8 cellular contexts compared by ENCODE assay signal in genomic region chr1:11479375-11479979, GRCh38. TPM values are rescaled to one million over a fixed set of nuclear protein-coding genes. Genes with fewer than 3 reads are reported as not detected.
DNase-seq lines count a peak whose midpoint lies in the region; ATAC-seq and TF ChIP-seq lines count a peak whose summit lies in the region.

No MANE protein-coding gene starts in this region.

- no peak for ATAC-seq in T-helper 17 cell
- no peak for ATAC-seq in stimulated activated effector memory CD8-positive, alpha-beta T cell treated with anti-CD3 and anti-CD28 coated beads, Interleukin-12 subunit alpha, Interleukin-12 subunit beta, amount 100 ng/mL, for 72 hours

- peaks cover 7% of the 10 kb centered on the region for H3K4me1 Mint-ChIP-seq in T-helper 17 cell
- peaks cover 13% of the 10 kb centered on the region for H3K4me1 Mint-ChIP-seq in stimulated activated effector memory CD8-positive, alpha-beta T cell treated with anti-CD3 and anti-CD28 coated beads, Interleukin-12 subunit alpha, Interleukin-12 subunit beta, amount 100 ng/mL, for 72 hours

- peaks cover 4 to 16% of the 10 kb centered on the region in 2 donors for H3K4me1 ChIP-seq in thyroid gland

- H3K27ac Mint-ChIP-seq in T-helper 17 cell, result no peak overlapping the region
- H3K27ac Mint-ChIP-seq in stimulated activated effector memory CD8-positive, alpha-beta T cell treated with anti-CD3 and anti-CD28 coated beads, Interleukin-12 subunit alpha, Interleukin-12 subunit beta, amount 100 ng/mL, for 72 hours, result no peak overlapping the region

- TF ChIP-seq POLR2A in thyroid gland (IDR thresholded peaks at IDR 0.05), result no peak

- peaks cover 4% of the 10 kb centered on the region for H3K36me3 Mint-ChIP-seq in T-helper 17 cell (ENCODE audit: low read depth)
- peaks cover 5% of the 10 kb centered on the region for H3K36me3 Mint-ChIP-seq in stimulated activated effector memory CD8-positive, alpha-beta T cell treated with anti-CD3 and anti-CD28 coated beads, Interleukin-12 subunit alpha, Interleukin-12 subunit beta, amount 100 ng/mL, for 72 hours

- 0 to 7% methylated on average over 3 to 13 of the region's 52 CpGs for WGBS in thyroid gland, 2 donors

- H3K4me3 Mint-ChIP-seq in T-helper 17 cell, result peak overlapping the region; percentile 74
- H3K4me3 Mint-ChIP-seq in stimulated activated effector memory CD8-positive, alpha-beta T cell treated with anti-CD3 and anti-CD28 coated beads, Interleukin-12 subunit alpha, Interleukin-12 subunit beta, amount 100 ng/mL, for 72 hours, result peak overlapping the region; percentile 68

- peaks cover 62% of the 10 kb centered on the region for H3K27me3 Mint-ChIP-seq in T-helper 17 cell

- peaks cover 3% of the 10 kb centered on the region for H3K27me3 ChIP-seq in thyroid gland

- no peaks in the 10 kb centered on the region for H3K9me3 Mint-ChIP-seq in stimulated activated effector memory CD8-positive, alpha-beta T cell treated with anti-CD3 and anti-CD28 coated beads, Interleukin-12 subunit alpha, Interleukin-12 subunit beta, amount 100 ng/mL, for 72 hours

- no peaks in the 10 kb centered on the region for H3K36me3 ChIP-seq in thyroid gland

- H3K27ac ChIP-seq in thyroid gland, result no peak overlapping the region

- peak; percentile 20 for DNase-seq in NCI-H146 (lab: John Stamatoyannopoulos, UW)
- DNase-seq in NCI-H146 treated with DMSO at 0.1 percent for 48 hours (lab: John Stamatoyannopoulos, UW; ENCODE audit: unreplicated experiment), result no peak
- no peak for DNase-seq in T-helper 17 cell
- DNase-seq in fibroblast of villous mesenchyme (ENCODE audit: low read depth), result no peak
- DNase-seq in stimulated activated effector memory CD8-positive, alpha-beta T cell treated with anti-CD3 and anti-CD28 coated beads, Interleukin-12 subunit alpha, Interleukin-12 subunit beta, amount 100 ng/mL, for 72 hours (ENCODE audit: low spot score in 2 of 2), result no peak
- no peak for DNase-seq in HuH-7.5 (ENCODE audit: low spot score)
- no peak for DNase-seq in NCI-H2081 treated with DMSO at 0.1 percent for 48 hours (lab: John Stamatoyannopoulos, UW)
- no peak for DNase-seq in thyroid gland

- H3K9me3 ChIP-seq in T-helper 17 cell (ENCODE audit: control insufficient read depth, low read length, poor library complexity, severe bottlenecking) (no peaks in the 10 kb centered on the region), thyroid gland (no peaks in the 10 kb centered on the region)

- intact Hi-C loops in thyroid gland (cut with DNase I), result no loop called here

- H3K4me3 ChIP-seq in fibroblast of villous mesenchyme (ENCODE audit: low read depth, low read length) (peak overlapping the region; percentile 54), thyroid gland (replicated peaks in 1 of 3) (peak overlapping the region in 1 of 3 donors; percentile 4)

- TF ChIP-seq CTCF in fibroblast of villous mesenchyme (IDR thresholded peaks at IDR 0.05; ENCODE audit: insufficient read depth, low read depth, low read length) (no peak), thyroid gland (IDR thresholded peaks at IDR 0.05) (no peak)

RNA-seq across cellular contexts. Expression of gene DISP3, which starts 0.5 kb away (rescaled TPM):
- total RNA-seq in T-helper 17 cell (1 to 10 TPM in 1 of 2 donors, under 1 TPM in 1; 0.70 to 1.1 TPM), fibroblast of villous mesenchyme (not detected in 2 replicates), thyroid gland (not detected)
